ENCODE assay signal across 1 cellular context in the genomic region with DNA sequence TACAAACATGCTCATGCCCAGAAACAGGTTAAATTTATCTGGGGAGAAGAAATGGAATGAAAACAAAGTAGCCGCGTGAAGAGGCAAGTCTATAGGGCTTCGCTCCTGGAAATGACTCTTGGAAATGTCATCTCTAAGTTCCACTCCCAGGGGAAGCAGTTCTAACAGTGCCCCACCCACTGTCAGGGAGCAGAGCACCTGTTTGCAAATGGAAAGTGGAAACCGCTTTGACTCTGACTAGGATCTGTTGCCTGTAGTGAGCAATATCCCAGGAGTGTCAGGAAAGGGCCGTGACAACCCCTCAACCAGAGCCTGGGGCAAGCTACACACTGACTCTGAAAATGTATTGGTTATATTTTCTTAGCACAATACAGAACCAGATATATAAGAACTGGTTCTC.
TF ChIP-seq lines count a peak whose summit lies in the region.

No MANE protein-coding gene starts in this region.

TF ChIP-seq in GM23338, 12 proteins besides CTCF, POLR2A, EP300 and RAD21:
- TF ChIP-seq, protein P1, sequence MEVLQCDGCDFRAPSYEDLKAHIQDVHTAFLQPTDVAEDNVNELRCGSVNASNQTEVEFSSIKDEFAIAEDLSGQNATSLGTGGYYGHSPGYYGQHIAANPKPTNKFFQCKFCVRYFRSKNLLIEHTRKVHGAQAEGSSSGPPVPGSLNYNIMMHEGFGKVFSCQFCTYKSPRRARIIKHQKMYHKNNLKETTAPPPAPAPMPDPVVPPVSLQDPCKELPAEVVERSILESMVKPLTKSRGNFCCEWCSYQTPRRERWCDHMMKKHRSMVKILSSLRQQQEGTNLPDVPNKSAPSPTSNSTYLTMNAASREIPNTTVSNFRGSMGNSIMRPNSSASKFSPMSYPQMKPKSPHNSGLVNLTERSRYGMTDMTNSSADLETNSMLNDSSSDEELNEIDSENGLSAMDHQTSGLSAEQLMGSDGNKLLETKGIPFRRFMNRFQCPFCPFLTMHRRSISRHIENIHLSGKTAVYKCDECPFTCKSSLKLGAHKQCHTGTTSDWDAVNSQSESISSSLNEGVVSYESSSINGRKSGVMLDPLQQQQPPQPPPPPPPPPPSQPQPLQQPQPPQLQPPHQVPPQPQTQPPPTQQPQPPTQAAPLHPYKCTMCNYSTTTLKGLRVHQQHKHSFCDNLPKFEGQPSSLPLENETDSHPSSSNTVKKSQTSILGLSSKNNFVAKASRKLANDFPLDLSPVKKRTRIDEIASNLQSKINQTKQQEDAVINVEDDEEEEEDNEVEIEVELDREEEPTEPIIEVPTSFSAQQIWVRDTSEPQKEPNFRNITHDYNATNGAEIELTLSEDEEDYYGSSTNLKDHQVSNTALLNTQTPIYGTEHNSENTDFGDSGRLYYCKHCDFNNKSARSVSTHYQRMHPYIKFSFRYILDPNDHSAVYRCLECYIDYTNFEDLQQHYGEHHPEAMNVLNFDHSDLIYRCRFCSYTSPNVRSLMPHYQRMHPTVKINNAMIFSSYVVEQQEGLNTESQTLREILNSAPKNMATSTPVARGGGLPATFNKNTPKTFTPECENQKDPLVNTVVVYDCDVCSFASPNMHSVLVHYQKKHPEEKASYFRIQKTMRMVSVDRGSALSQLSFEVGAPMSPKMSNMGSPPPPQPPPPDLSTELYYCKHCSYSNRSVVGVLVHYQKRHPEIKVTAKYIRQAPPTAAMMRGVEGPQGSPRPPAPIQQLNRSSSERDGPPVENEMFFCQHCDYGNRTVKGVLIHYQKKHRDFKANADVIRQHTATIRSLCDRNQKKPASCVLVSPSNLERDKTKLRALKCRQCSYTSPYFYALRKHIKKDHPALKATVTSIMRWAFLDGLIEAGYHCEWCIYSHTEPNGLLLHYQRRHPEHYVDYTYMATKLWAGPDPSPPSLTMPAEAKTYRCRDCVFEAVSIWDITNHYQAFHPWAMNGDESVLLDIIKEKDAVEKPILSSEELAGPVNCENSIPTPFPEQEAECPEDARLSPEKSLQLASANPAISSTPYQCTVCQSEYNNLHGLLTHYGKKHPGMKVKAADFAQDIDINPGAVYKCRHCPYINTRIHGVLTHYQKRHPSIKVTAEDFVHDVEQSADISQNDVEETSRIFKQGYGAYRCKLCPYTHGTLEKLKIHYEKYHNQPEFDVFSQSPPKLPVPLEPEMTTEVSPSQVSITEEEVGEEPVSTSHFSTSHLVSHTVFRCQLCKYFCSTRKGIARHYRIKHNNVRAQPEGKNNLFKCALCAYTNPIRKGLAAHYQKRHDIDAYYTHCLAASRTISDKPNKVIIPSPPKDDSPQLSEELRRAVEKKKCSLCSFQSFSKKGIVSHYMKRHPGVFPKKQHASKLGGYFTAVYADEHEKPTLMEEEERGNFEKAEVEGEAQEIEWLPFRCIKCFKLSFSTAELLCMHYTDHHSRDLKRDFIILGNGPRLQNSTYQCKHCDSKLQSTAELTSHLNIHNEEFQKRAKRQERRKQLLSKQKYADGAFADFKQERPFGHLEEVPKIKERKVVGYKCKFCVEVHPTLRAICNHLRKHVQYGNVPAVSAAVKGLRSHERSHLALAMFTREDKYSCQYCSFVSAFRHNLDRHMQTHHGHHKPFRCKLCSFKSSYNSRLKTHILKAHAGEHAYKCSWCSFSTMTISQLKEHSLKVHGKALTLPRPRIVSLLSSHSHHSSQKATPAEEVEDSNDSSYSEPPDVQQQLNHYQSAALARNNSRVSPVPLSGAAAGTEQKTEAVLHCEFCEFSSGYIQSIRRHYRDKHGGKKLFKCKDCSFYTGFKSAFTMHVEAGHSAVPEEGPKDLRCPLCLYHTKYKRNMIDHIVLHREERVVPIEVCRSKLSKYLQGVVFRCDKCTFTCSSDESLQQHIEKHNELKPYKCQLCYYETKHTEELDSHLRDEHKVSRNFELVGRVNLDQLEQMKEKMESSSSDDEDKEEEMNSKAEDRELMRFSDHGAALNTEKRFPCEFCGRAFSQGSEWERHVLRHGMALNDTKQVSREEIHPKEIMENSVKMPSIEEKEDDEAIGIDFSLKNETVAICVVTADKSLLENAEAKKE (CRISPR knock-in tag; IDR thresholded peaks at IDR 0.05) = no peak
- TF ChIP-seq NANOG (IDR thresholded peaks at IDR 0.05; ENCODE audit: borderline replicate concordance) = no peak
- TF ChIP-seq, protein P2, sequence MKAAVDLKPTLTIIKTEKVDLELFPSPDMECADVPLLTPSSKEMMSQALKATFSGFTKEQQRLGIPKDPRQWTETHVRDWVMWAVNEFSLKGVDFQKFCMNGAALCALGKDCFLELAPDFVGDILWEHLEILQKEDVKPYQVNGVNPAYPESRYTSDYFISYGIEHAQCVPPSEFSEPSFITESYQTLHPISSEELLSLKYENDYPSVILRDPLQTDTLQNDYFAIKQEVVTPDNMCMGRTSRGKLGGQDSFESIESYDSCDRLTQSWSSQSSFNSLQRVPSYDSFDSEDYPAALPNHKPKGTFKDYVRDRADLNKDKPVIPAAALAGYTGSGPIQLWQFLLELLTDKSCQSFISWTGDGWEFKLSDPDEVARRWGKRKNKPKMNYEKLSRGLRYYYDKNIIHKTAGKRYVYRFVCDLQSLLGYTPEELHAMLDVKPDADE (IDR thresholded peaks at IDR 0.05) = no peak
- no peak for TF ChIP-seq ZNF114 (CRISPR knock-in tag; IDR thresholded peaks at IDR 0.05)
- no peak for TF ChIP-seq POLR2AphosphoS5 (IDR thresholded peaks at IDR 0.05; ENCODE audit: low read depth)
- TF ChIP-seq, protein P3, sequence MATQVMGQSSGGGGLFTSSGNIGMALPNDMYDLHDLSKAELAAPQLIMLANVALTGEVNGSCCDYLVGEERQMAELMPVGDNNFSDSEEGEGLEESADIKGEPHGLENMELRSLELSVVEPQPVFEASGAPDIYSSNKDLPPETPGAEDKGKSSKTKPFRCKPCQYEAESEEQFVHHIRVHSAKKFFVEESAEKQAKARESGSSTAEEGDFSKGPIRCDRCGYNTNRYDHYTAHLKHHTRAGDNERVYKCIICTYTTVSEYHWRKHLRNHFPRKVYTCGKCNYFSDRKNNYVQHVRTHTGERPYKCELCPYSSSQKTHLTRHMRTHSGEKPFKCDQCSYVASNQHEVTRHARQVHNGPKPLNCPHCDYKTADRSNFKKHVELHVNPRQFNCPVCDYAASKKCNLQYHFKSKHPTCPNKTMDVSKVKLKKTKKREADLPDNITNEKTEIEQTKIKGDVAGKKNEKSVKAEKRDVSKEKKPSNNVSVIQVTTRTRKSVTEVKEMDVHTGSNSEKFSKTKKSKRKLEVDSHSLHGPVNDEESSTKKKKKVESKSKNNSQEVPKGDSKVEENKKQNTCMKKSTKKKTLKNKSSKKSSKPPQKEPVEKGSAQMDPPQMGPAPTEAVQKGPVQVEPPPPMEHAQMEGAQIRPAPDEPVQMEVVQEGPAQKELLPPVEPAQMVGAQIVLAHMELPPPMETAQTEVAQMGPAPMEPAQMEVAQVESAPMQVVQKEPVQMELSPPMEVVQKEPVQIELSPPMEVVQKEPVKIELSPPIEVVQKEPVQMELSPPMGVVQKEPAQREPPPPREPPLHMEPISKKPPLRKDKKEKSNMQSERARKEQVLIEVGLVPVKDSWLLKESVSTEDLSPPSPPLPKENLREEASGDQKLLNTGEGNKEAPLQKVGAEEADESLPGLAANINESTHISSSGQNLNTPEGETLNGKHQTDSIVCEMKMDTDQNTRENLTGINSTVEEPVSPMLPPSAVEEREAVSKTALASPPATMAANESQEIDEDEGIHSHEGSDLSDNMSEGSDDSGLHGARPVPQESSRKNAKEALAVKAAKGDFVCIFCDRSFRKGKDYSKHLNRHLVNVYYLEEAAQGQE (IDR thresholded peaks at IDR 0.05; ENCODE audit: unreplicated experiment) = no peak
- no peak for TF ChIP-seq ZNF331 (CRISPR knock-in tag; IDR thresholded peaks at IDR 0.05; ENCODE audit: low read depth)
- TF ChIP-seq EZH2phosphoT487 (IDR thresholded peaks at IDR 0.05; ENCODE audit: unreplicated experiment) = no peak
- TF ChIP-seq STAT1 (IDR thresholded peaks at IDR 0.05; ENCODE audit: unreplicated experiment) = no peak
- no peak for TF ChIP-seq JUNB (IDR thresholded peaks at IDR 0.05; ENCODE audit: unreplicated experiment)
- TF ChIP-seq EZH2 (IDR thresholded peaks at IDR 0.05; ENCODE audit: low read depth, unreplicated experiment) = no peak
- no peak for TF ChIP-seq CREB1 (CRISPR knock-in tag; IDR thresholded peaks at IDR 0.05; ENCODE audit: low read depth)
